ENCODE assay signal across 8 cellular contexts in genomic region chr3:12138044-12138443, GRCh38. TPM values are rescaled to one million over a fixed set of nuclear protein-coding genes. Genes with fewer than 3 reads are reported as not detected.
DNase-seq lines count a peak whose midpoint lies in the region; TF ChIP-seq lines count a peak whose summit lies in the region.

No MANE protein-coding gene starts in this region.

- intact Hi-C loops in activated CD4-positive, alpha-beta T cell treated with anti-CD3 and anti-CD28 coated beads, Interleukin-2, amount 10 ng/mL, durations not matched to agents 24 days and 14 days (cut with micrococcal nuclease) = loop anchor here (5.0 kb wide), 4 partner anchors 54 to 584 kb away; partner anchors contain the start of gene PPARG
- intact Hi-C loops in colonic mucosa (cut with DNase I) = loop anchor here (2.0 to 5.0 kb wide), 2 partner anchors 37 to 344 kb away; partner anchors contain the start of gene TSEN2

- H3K9me3 ChIP-seq in colonic mucosa = no peaks in the 10 kb centered on the region
- H3K9me3 ChIP-seq in osteoblast (ENCODE audit: low read depth, low read length) = no peaks in the 10 kb centered on the region

- H3K27me3 Mint-ChIP-seq in activated CD4-positive, alpha-beta T cell treated with anti-CD3 and anti-CD28 coated beads, Interleukin-2, amount 10 ng/mL, durations not matched to agents 24 days and 14 days = peaks cover 17% of the 10 kb centered on the region

- H2AFZ ChIP-seq in osteoblast (ENCODE audit: low read length) = no peak overlapping the region

- H3K27ac Mint-ChIP-seq in activated CD4-positive, alpha-beta T cell treated with anti-CD3 and anti-CD28 coated beads, Interleukin-2, amount 10 ng/mL, durations not matched to agents 24 days and 14 days = no peak overlapping the region

- TF ChIP-seq CTCF in colonic mucosa (IDR thresholded peaks at IDR 0.05) (no peak), osteoblast (IDR thresholded peaks at IDR 0.05; ENCODE audit: extremely low read depth, low read depth, low read length) (peak; percentile 58)

- DNase-seq in activated CD4-positive, alpha-beta T cell treated with anti-CD3 and anti-CD28 coated beads, Interleukin-2, amount 10 ng/mL, durations not matched to agents 24 days and 14 days = peak; percentile 61
- no peak for DNase-seq in activated CD4-positive, alpha-beta T cell treated with anti-CD3 and anti-CD28 coated beads, Interleukin-2, amount 50 U/mL, for 1 hour
- DNase-seq in NCI-H226 (peak; percentile 43), colonic mucosa (peak; percentile 54), osteoblast (ENCODE audit: insufficient read length, low spot score, missing footprints) (no peak), anterior cingulate cortex (lab: John Stamatoyannopoulos, UW) (no peak), HEK293T (ENCODE audit: extremely low spot score) (no peak), T-helper 9 cell (no peak)

- no peaks in the 10 kb centered on the region for H3K27me3 ChIP-seq in colonic mucosa
- H3K27me3 ChIP-seq in osteoblast (ENCODE audit: insufficient read depth, low read length) = peaks cover under 1% of the 10 kb centered on the region

- H3K27ac ChIP-seq in colonic mucosa (no peak overlapping the region), osteoblast (ENCODE audit: low read depth, low read length) (no peak overlapping the region)

- no peak overlapping the region for H3K4me3 Mint-ChIP-seq in activated CD4-positive, alpha-beta T cell treated with anti-CD3 and anti-CD28 coated beads, Interleukin-2, amount 10 ng/mL, durations not matched to agents 24 days and 14 days

- no peaks in the 10 kb centered on the region for H3K36me3 ChIP-seq in colonic mucosa
- H3K36me3 ChIP-seq in osteoblast (ENCODE audit: insufficient read depth, low read length) = no peaks in the 10 kb centered on the region

- CTCF ChIA-PET in HEK293T (lab: Yijun Ruan, JAX) = interaction anchor here (1.7 to 2.8 kb wide), 2 partner anchors 38 to 342 kb away, joined by 4 to 13 read pairs; no protein-coding TSS in a partner anchor

- no peaks in the 10 kb centered on the region for H3K36me3 Mint-ChIP-seq in activated CD4-positive, alpha-beta T cell treated with anti-CD3 and anti-CD28 coated beads, Interleukin-2, amount 10 ng/mL, durations not matched to agents 24 days and 14 days (ENCODE audit: low read depth)

- H3K4me3 ChIP-seq in colonic mucosa (no peak overlapping the region), osteoblast (ENCODE audit: insufficient read depth, low read length) (no peak overlapping the region)

- H4K20me1 ChIP-seq in osteoblast (ENCODE audit: insufficient read depth, low read length) = no peaks in the 10 kb centered on the region

- peaks cover 4% of the 10 kb centered on the region for H3K4me1 Mint-ChIP-seq in activated CD4-positive, alpha-beta T cell treated with anti-CD3 and anti-CD28 coated beads, Interleukin-2, amount 10 ng/mL, durations not matched to agents 24 days and 14 days

- H3K79me2 ChIP-seq in osteoblast (ENCODE audit: insufficient read depth, low read length) = no peaks in the 10 kb centered on the region

- no peak overlapping the region for H3K9ac ChIP-seq in colonic mucosa (ENCODE audit: low read depth in 2 of 2, low read length in 2 of 2)

- no peaks in the 10 kb centered on the region for H3K4me1 ChIP-seq in colonic mucosa
- H3K4me1 ChIP-seq in osteoblast (ENCODE audit: insufficient read depth, low read length) = no peaks in the 10 kb centered on the region

- H3K4me2 ChIP-seq in osteoblast (ENCODE audit: insufficient read depth, low read length) = no peak overlapping the region

- no peaks in the 10 kb centered on the region for H3K9me3 Mint-ChIP-seq in activated CD4-positive, alpha-beta T cell treated with anti-CD3 and anti-CD28 coated beads, Interleukin-2, amount 10 ng/mL, durations not matched to agents 24 days and 14 days

- POLR2A ChIA-PET in HEK293T (lab: Yijun Ruan, JAX) = interaction anchor here (1.2 kb wide), 1 partner anchor 346 kb away, joined by 5 read pairs; the partner anchor contains the start of gene TSEN2

TF ChIP-seq in HEK293T, 16 proteins besides CTCF, POLR2A, EP300 and RAD21:
- TF ChIP-seq FOXA1 (IDR thresholded peaks at IDR 0.05) (no peak), BHLHE40 (IDR thresholded peaks at IDR 0.05; ENCODE audit: borderline replicate concordance) (no peak), CTBP1 (IDR thresholded peaks at IDR 0.05; ENCODE audit: borderline replicate concordance) (no peak), SP1 (IDR thresholded peaks at IDR 0.05) (no peak), HDGF (IDR thresholded peaks at IDR 0.05; ENCODE audit: borderline replicate concordance) (no peak), FOXM1 (IDR thresholded peaks at IDR 0.05; ENCODE audit: borderline replicate concordance) (no peak), ARNT (IDR thresholded peaks at IDR 0.05) (no peak), NFRKB (IDR thresholded peaks at IDR 0.05) (no peak), ELF4 (IDR thresholded peaks at IDR 0.05) (no peak), LEF1 (IDR thresholded peaks at IDR 0.05; ENCODE audit: borderline replicate concordance) (no peak), TARDBP (IDR thresholded peaks at IDR 0.05) (no peak), PKNOX1 (IDR thresholded peaks at IDR 0.05) (no peak), ZNF384 (IDR thresholded peaks at IDR 0.05) (no peak), FOXK2 (IDR thresholded peaks at IDR 0.05) (no peak), L3MBTL2 (conservative IDR thresholded peaks at IDR 0.05) (no peak), SUZ12 (IDR thresholded peaks at IDR 0.05) (no peak)

RNA-seq across cellular contexts. Expression of gene TIMP4, which starts 20.7 kb away (rescaled TPM):
- total RNA-seq in activated CD4-positive, alpha-beta T cell treated with anti-CD3 and anti-CD28 coated beads, Interleukin-2, amount 10 ng/mL, durations not matched to agents 24 days and 14 days = 0.19 and 0.33 TPM in 2 replicates
- total RNA-seq in colonic mucosa = 1 to 10 TPM; 2.0 to 3.1 TPM
- total RNA-seq in osteoblast = 2.4 and 3.3 TPM in 2 replicates

Comparison
In these comparisons a context has a peak if more than half of its experiments do, and no peak if none do; other contexts are left out.
1. DNase-seq: peak in activated CD4-positive, alpha-beta T cell treated with anti-CD3 and anti-CD28 coated beads, Interleukin-2, amount 10 ng/mL, durations not matched to agents 24 days and 14 days (single experiment), NCI-H226 (single experiment) and colonic mucosa (single experiment); none in activated CD4-positive, alpha-beta T cell treated with anti-CD3 and anti-CD28 coated beads, Interleukin-2, amount 50 U/mL, for 1 hour (single experiment), osteoblast (single experiment), anterior cingulate cortex (0 of 58), HEK293T (single experiment) and T-helper 9 cell (single experiment).